In genomic region chr3:10091387-10091786, GRCh38 we compare ENCODE assay signal across 2 cellular contexts. TPM values are rescaled to one million over a fixed set of nuclear protein-coding genes. Genes with fewer than 3 reads are reported as not detected.
"Had no signal": no experiment of that assay in that cellular context is flagged by ENCODE, and none has a peak within 500 bp of the region (broad histone marks: within the 10 kb centered on the region; RNA-seq: fewer than 3 reads in every experiment).

No MANE protein-coding gene starts in this region.

RNA-seq across cellular contexts. Expression of gene FANCD2OS, which starts 16.7 kb away (rescaled TPM):
- total RNA-seq: G401, GM12878 had no signal
